5 cellular contexts compared by ENCODE assay signal in the genomic region with DNA sequence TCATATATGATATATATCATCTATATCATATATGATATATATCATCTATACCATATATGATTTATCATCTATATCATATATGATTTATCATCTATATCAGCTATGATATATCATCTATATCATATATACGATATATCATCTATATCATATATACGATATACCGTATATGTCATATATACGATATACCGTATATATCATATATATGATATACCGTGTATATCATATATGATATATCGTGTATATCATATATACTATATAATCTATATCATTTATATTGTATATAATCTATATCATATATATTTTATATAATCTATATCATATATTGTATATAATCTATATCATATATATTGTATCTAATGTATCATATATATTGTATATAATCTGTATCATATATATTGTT. TPM values are rescaled to one million over a fixed set of nuclear protein-coding genes. Genes with fewer than 3 reads are reported as not detected.
"Had no signal": no experiment of that assay in that cellular context is flagged by ENCODE, and none has a peak within 500 bp of the region (broad histone marks: within the 10 kb centered on the region; RNA-seq: fewer than 3 reads in every experiment).

No MANE protein-coding gene starts in this region.

RNA-seq across cellular contexts. Expression of a gene that starts 55.9 kb away (rescaled TPM):
- total RNA-seq: stomach, thoracic aorta, tibial nerve, ureter, vagina had no signal
